8 cellular contexts compared by ENCODE assay signal in genomic region chr4:74768857-74769525, GRCh38. TPM values are rescaled to one million over a fixed set of nuclear protein-coding genes. Genes with fewer than 3 reads are reported as not detected.
A peak's percentile ranks its signal among the peaks of the same experiment; 100 is the strongest.
DNase-seq lines count a peak whose midpoint lies in the region; ATAC-seq and TF ChIP-seq lines count a peak whose summit lies in the region.

No MANE protein-coding gene starts in this region.

- 51% methylated on average over 2 of the region's 2 CpGs for WGBS in right cardiac atrium

- no peaks in the 10 kb centered on the region for H3K36me3 Mint-ChIP-seq in T-cell

- intact Hi-C loops in right cardiac atrium (cut with DNase I): no loop called here
- intact Hi-C loops in cardiac septum (cut with DNase I): no loop called here

- ATAC-seq in right cardiac atrium (peak; percentile 24 to 63), HG03095 (IDR thresholded peaks at IDR 0.05; ENCODE audit: unreplicated experiment) (no peak), T-cell (replicated peaks in 1 of 4) (no peak)

- H3K9me3 ChIP-seq in right cardiac atrium (ENCODE audit: control insufficient read depth, low read length): no peaks in the 10 kb centered on the region

- no peaks in the 10 kb centered on the region for H3K27me3 ChIP-seq in right cardiac atrium (ENCODE audit: control insufficient read depth, insufficient read depth)

- H3K4me3 ChIP-seq in right cardiac atrium (ENCODE audit: low read length): no peak overlapping the region

- no peak overlapping the region for H3K27ac Mint-ChIP-seq in T-cell

- no peaks in the 10 kb centered on the region for H3K4me1 Mint-ChIP-seq in T-cell

- CTCF ChIA-PET in T-cell (lab: Charles Lee): no interaction called here

- peak in 1 of 3 donors; percentile 34 for DNase-seq in right cardiac atrium
- no peak for DNase-seq in cardiac septum (ENCODE audit: low spot score)
- DNase-seq in fibroblast of the conjunctiva (ENCODE audit: low read depth): peak; percentile 27
- DNase-seq in SIG-M5 treated with dmso at 0.1 percent for 504 hours (lab: John Stamatoyannopoulos, UW; ENCODE audit: unreplicated experiment): no peak
- DNase-seq in activated naive CD4-positive, alpha-beta T cell (lab: John Stamatoyannopoulos, UW): no peak
- no peak for DNase-seq in T-cell

- POLR2A ChIA-PET in T-cell (lab: Charles Lee): no interaction called here

- H3K4me3 Mint-ChIP-seq in T-cell: no peak overlapping the region

- no peaks in the 10 kb centered on the region for H3K4me1 ChIP-seq in right cardiac atrium (ENCODE audit: control insufficient read depth, insufficient read depth, low read length)

- no peak overlapping the region for H3K27ac ChIP-seq in right cardiac atrium (ENCODE audit: low read length)

- no peaks in the 10 kb centered on the region for H3K9me3 Mint-ChIP-seq in T-cell

- no peaks in the 10 kb centered on the region for H3K27me3 Mint-ChIP-seq in T-cell

TF ChIP-seq in PFSK-1, 5 proteins besides CTCF, POLR2A, EP300 and RAD21:
- no peak for TF ChIP-seq FOXP2 (optimal IDR thresholded peaks at IDR 0.05; ENCODE audit: borderline replicate concordance, extremely low read depth, extremely low read length, insufficient read depth)
- peak; percentile 37; the same call in 1 of the 2 replicates for TF ChIP-seq SIN3A (IDR thresholded peaks at IDR 0.05; ENCODE audit: borderline replicate concordance, insufficient read depth, low read length)
- peak; percentile 42; the same call in 1 of the 2 replicates for TF ChIP-seq TAF1 (IDR thresholded peaks at IDR 0.05; ENCODE audit: borderline replicate concordance, insufficient read depth, low read length)

RNA-seq across cellular contexts. Expression of gene BTC, which starts 25.3 kb away (rescaled TPM):
- total RNA-seq in right cardiac atrium (under 1 TPM; 0.25 to 0.59 (median 0.38) TPM), cardiac septum (0.35 TPM), T-cell (not detected)
- 0.36 TPM for polyA plus RNA-seq in right cardiac atrium
- not detected for polyA plus RNA-seq in PFSK-1 (2012; ENCODE audit: insufficient read length, low read depth)

Comparison
In these comparisons a context has a peak if more than half of its experiments do, and no peak if none do; other contexts are left out.
1. ATAC-seq: peak in right cardiac atrium (2 of 2); none in HG03095 (single experiment) and T-cell (0 of 4).